In the genomic region with DNA sequence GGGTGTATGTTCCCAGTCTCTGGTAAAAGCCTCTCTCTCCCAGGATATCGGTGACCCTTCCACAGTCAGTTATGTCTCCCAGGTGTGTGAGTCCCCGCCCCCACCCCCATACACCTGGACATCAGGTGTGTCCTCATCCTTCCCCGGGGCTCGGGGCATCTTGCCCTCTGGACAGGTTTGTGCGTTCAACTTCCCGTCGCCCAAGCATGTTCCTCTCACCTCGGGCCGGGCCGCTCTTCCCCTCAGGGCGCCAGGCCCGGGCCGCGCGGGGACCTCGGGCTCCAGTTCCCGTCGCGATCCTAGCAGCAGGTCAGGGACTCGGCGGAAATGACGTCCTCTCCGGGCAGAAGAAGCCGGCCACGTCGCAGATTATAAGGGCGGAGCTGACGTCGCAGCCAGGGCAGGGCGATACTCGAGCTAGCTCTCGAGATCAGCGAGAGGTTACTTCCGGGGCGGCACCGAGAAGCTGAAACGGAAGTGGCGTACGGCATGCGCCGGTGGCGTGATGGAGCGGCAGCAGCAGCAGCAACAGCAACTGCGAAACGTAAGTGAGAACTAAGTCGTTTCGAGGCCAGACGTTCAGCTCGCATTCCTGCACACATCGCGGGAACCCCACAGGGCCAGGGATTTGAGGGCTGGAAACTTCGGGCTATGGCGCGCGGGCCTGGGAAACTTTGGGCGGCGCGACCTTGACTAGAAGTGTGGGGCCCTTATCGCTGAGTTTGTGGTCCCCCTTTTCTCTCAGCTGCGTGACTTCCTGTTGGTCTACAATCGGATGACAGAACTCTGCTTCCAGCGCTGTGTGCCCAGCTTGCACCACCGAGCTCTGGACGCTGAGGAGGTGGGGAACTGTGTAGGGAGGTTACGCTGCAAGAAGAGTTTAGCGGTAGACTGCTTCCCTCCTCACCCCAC, we compare ENCODE assay signal across 8 cellular contexts. TPM values are rescaled to one million over a fixed set of nuclear protein-coding genes. Genes with fewer than 3 reads are reported as not detected.
DNase-seq lines count a peak whose midpoint lies in the region; ATAC-seq, FAIRE-seq and TF ChIP-seq lines count a peak whose summit lies in the region.

A gene with protein sequence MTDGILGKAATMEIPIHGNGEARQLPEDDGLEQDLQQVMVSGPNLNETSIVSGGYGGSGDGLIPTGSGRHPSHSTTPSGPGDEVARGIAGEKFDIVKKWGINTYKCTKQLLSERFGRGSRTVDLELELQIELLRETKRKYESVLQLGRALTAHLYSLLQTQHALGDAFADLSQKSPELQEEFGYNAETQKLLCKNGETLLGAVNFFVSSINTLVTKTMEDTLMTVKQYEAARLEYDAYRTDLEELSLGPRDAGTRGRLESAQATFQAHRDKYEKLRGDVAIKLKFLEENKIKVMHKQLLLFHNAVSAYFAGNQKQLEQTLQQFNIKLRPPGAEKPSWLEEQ (minus strand): TSS at position 320 of the 912 bp plus-strand sequence. CDS start 910 bp downstream, outside the sequence.
A gene with protein sequence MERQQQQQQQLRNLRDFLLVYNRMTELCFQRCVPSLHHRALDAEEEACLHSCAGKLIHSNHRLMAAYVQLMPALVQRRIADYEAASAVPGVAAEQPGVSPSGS (plus strand): TSS at position 490 of the 912 bp plus-strand sequence. CDS start 16 bp downstream, at position 506.

- H3K36me3 ChIP-seq in rectal smooth muscle tissue (ENCODE audit: control insufficient read depth, insufficient read depth, low read length): peaks cover 30% of the 10 kb centered on the region
- H3K36me3 ChIP-seq in aorta (ENCODE audit: control insufficient read depth in 1 of 2, insufficient read depth in 2 of 2, low read length in 1 of 2): peaks cover 0 to 3% of the 10 kb centered on the region in 2 donors

- peaks cover 18% of the 10 kb centered on the region for H3K4me1 ChIP-seq in rectal smooth muscle tissue (ENCODE audit: control insufficient read depth, insufficient read depth, low read length)
- peaks cover 0 to 2% of the 10 kb centered on the region in 2 donors for H3K4me1 ChIP-seq in aorta (ENCODE audit: control insufficient read depth in 1 of 2, insufficient read depth in 2 of 2, low read length in 2 of 2)

- H3K4me3 ChIP-seq in astrocyte of the cerebellum (ENCODE audit: low read depth, low read length) (peak within 1 kb of the TSS; percentile 86), rectal smooth muscle tissue (ENCODE audit: low read length) (peak within 1 kb of the TSS; percentile 89), aorta (ENCODE audit: low read length in 2 of 2) (peak within 1 kb of the TSS; percentile 68 to 78)

- 0% methylated on average over 64 to 66 of the region's 66 CpGs for WGBS in aorta, 2 donors

- intact Hi-C loops in aorta (cut with DNase I): loop anchor here in 1 of 2 donors (5.0 kb wide), 1 partner anchor 201 kb away; the partner anchor contains the start of gene MRPL17

- no peak for TF ChIP-seq CTCF in astrocyte of the cerebellum (IDR thresholded peaks at IDR 0.05; ENCODE audit: low read depth, low read length, missing control alignments)

- in situ Hi-C loops in astrocyte of the cerebellum (cut with HindIII; ENCODE audit: low sequenced_read_pairs): no loop called here

- H3K27me3 ChIP-seq in rectal smooth muscle tissue (ENCODE audit: control insufficient read depth, insufficient read depth, low read length) (no peaks in the 10 kb centered on the region), aorta (ENCODE audit: control insufficient read depth in 1 of 2, insufficient read depth in 2 of 2, low read length in 1 of 2) (no peaks in the 10 kb centered on the region)

- ATAC-seq in HG02981 (IDR thresholded peaks at IDR 0.05; ENCODE audit: unreplicated experiment) (peak; percentile 99), aorta (ENCODE audit: low FRiP score) (peak; percentile 97)

- H3K9ac ChIP-seq in rectal smooth muscle tissue (ENCODE audit: low read length): peak within 1 kb of the TSS; percentile 85

- DNase-seq in GM18507 (ENCODE audit: extremely low spot score, insufficient read length, low read depth) (peak; percentile 98), NCI-H2029 treated with DMSO at 0.1 percent for 48 hours (lab: John Stamatoyannopoulos, UW) (peak; percentile 83), T-helper 9 cell (peak; percentile 95), astrocyte of the cerebellum (ENCODE audit: low read depth) (peak; percentile 94), hepatic stellate cell (ENCODE audit: low spot score) (peak; percentile 99), aorta (peak; percentile 100)

- FAIRE-seq in GM18507 (lab: Jason Lieb, UNC): peak; percentile 99

- H3K9me3 ChIP-seq in aorta (ENCODE audit: control insufficient read depth, low read length): no peaks in the 10 kb centered on the region

- peak within 1 kb of the TSS; percentile 89 for H3K27ac ChIP-seq in rectal smooth muscle tissue (ENCODE audit: low read depth, low read length)
- peak within 1 kb of the TSS; percentile 63 to 75 for H3K27ac ChIP-seq in aorta (ENCODE audit: low read depth in 1 of 2, low read length in 2 of 2)

RNA-seq across cellular contexts. Expression of the first gene that starts in this region (rescaled TPM):
- 10 to 100 TPM; 40.8 to 46.0 TPM for total RNA-seq in aorta
- 10 to 100 TPM; 14.9 to 56.1 TPM for polyA plus RNA-seq in aorta

RNA-seq across cellular contexts. Expression of the second gene that starts in this region (rescaled TPM):
- total RNA-seq in aorta: 10 to 100 TPM; 31.1 to 37.3 TPM
- 10 to 100 TPM; 21.0 to 39.1 TPM for polyA plus RNA-seq in aorta

Comparison
In these comparisons a context has a peak if more than half of its experiments do, and no peak if none do; other contexts are left out.
1. Peak in every context shown above with its lines: DNase-seq, ATAC-seq, H3K4me3 ChIP-seq and H3K27ac ChIP-seq.